11 cellular contexts compared by ENCODE assay signal in genomic region chrX:108270739-108271396, GRCh38.
DNase-seq lines count a peak whose midpoint lies in the region; ATAC-seq and TF ChIP-seq lines count a peak whose summit lies in the region.
"Had no signal": no experiment of that assay in that cellular context is flagged by ENCODE, and none has a peak within 500 bp of the region (broad histone marks: within the 10 kb centered on the region; RNA-seq: fewer than 3 reads in every experiment).

No MANE protein-coding gene starts in this region.

- H3K36me3 Mint-ChIP-seq in nephron progenitor cell (ENCODE audit: low read depth), result peaks cover 10% of the 10 kb centered on the region
- no peaks in the 10 kb centered on the region for H3K36me3 Mint-ChIP-seq in activated naive CD4-positive, alpha-beta T cell treated with anti-CD3 and anti-CD28 coated beads, Interleukin-2, amount 10 ng/mL, durations not matched to agents 7 days and 5 days
- H3K36me3 Mint-ChIP-seq: activated naive CD8-positive, alpha-beta T cell treated with anti-CD3 and anti-CD28 coated beads, Interleukin-2, amount 10 ng/mL, durations not matched to agents 7 days and 5 days had no signal

- no peaks in the 10 kb centered on the region for H3K27me3 Mint-ChIP-seq in nephron progenitor cell (ENCODE audit: low read depth, poor library complexity)
- H3K27me3 Mint-ChIP-seq in activated naive CD4-positive, alpha-beta T cell treated with anti-CD3 and anti-CD28 coated beads, Interleukin-2, amount 10 ng/mL, durations not matched to agents 7 days and 5 days, result no peaks in the 10 kb centered on the region

- TF ChIP-seq CTCF in nephron progenitor cell (IDR thresholded peaks at IDR 0.05), result no peak

- peaks cover 22% of the 10 kb centered on the region for H3K4me1 Mint-ChIP-seq in nephron progenitor cell
- no peaks in the 10 kb centered on the region for H3K4me1 Mint-ChIP-seq in activated naive CD4-positive, alpha-beta T cell treated with anti-CD3 and anti-CD28 coated beads, Interleukin-2, amount 10 ng/mL, durations not matched to agents 7 days and 5 days
- H3K4me1 Mint-ChIP-seq: neural crest cell had no signal

- peak overlapping the region; percentile 18 for H3K27ac Mint-ChIP-seq in nephron progenitor cell
- H3K27ac Mint-ChIP-seq in activated naive CD4-positive, alpha-beta T cell treated with anti-CD3 and anti-CD28 coated beads, Interleukin-2, amount 10 ng/mL, durations not matched to agents 7 days and 5 days, result no peak overlapping the region
- H3K27ac Mint-ChIP-seq: activated naive CD8-positive, alpha-beta T cell treated with anti-CD3 and anti-CD28 coated beads, Interleukin-2, amount 10 ng/mL, durations not matched to agents 7 days and 5 days had no signal

- ATAC-seq in GM18907 (IDR thresholded peaks at IDR 0.05; ENCODE audit: unreplicated experiment) (peak; percentile 73), HG02763 (IDR thresholded peaks at IDR 0.05; ENCODE audit: unreplicated experiment) (no peak)
- ATAC-seq: gastrocnemius medialis had no signal

- DNase-seq in LHCN-M2 (ENCODE audit: low read depth) (peak; percentile 86), astrocyte of the hippocampus (ENCODE audit: low read depth, low spot score) (peak; percentile 83), nephron progenitor cell (no peak), NOMO-1 (lab: John Stamatoyannopoulos, UW; ENCODE audit: unreplicated experiment in 2 of 2) (no peak), D341Med (ENCODE audit: low spot score) (no peak)
- no peak for DNase-seq in activated naive CD4-positive, alpha-beta T cell treated with anti-CD3 and anti-CD28 coated beads, Interleukin-2, amount 10 ng/mL, durations not matched to agents 7 days and 5 days
- DNase-seq: activated naive CD8-positive, alpha-beta T cell treated with anti-CD3 and anti-CD28 coated beads, Interleukin-2, amount 10 ng/mL, durations not matched to agents 7 days and 5 days; gastrocnemius medialis had no signal

- no peak overlapping the region for H3K4me3 Mint-ChIP-seq in nephron progenitor cell
- no peak overlapping the region for H3K4me3 Mint-ChIP-seq in activated naive CD4-positive, alpha-beta T cell treated with anti-CD3 and anti-CD28 coated beads, Interleukin-2, amount 10 ng/mL, durations not matched to agents 7 days and 5 days
- H3K4me3 Mint-ChIP-seq: activated naive CD8-positive, alpha-beta T cell treated with anti-CD3 and anti-CD28 coated beads, Interleukin-2, amount 10 ng/mL, durations not matched to agents 7 days and 5 days; neural crest cell had no signal

- H3K9me3 Mint-ChIP-seq in nephron progenitor cell, result peaks cover 12% of the 10 kb centered on the region
- no peaks in the 10 kb centered on the region for H3K9me3 Mint-ChIP-seq in activated naive CD4-positive, alpha-beta T cell treated with anti-CD3 and anti-CD28 coated beads, Interleukin-2, amount 10 ng/mL, durations not matched to agents 7 days and 5 days
- H3K9me3 Mint-ChIP-seq: activated naive CD8-positive, alpha-beta T cell treated with anti-CD3 and anti-CD28 coated beads, Interleukin-2, amount 10 ng/mL, durations not matched to agents 7 days and 5 days; neural crest cell had no signal

- CTCF ChIA-PET in activated naive CD4-positive, alpha-beta T cell treated with anti-CD3 and anti-CD28 coated beads, Interleukin-2, amount 10 ng/mL, durations not matched to agents 7 days and 5 days (lab: Charles Lee), result no interaction called here

Comparison
In these comparisons a context has a peak if more than half of its experiments do, and no peak if none do; other contexts are left out.
1. DNase-seq: peak in LHCN-M2 (single experiment) and astrocyte of the hippocampus (single experiment); none in nephron progenitor cell (single experiment), activated naive CD4-positive, alpha-beta T cell treated with anti-CD3 and anti-CD28 coated beads, Interleukin-2, amount 10 ng/mL, durations not matched to agents 7 days and 5 days (single experiment), NOMO-1 (0 of 2) and D341Med (single experiment).